In genomic region chr9:91897201-91897600, GRCh38 we compare ENCODE assay signal across 17 cellular contexts. TPM values are rescaled to one million over a fixed set of nuclear protein-coding genes. Genes with fewer than 3 reads are reported as not detected.
DNase-seq lines count a peak whose midpoint lies in the region; ATAC-seq and TF ChIP-seq lines count a peak whose summit lies in the region.
"Had no signal": no experiment of that assay in that cellular context is flagged by ENCODE, and none has a peak within 500 bp of the region (broad histone marks: within the 10 kb centered on the region; RNA-seq: fewer than 3 reads in every experiment).

No MANE protein-coding gene starts in this region.

- ATAC-seq in SK-N-SH treated with all-trans-retinoic acid at 6 μM for 48 hours (no peak), GM18861 (IDR thresholded peaks at IDR 0.05; ENCODE audit: unreplicated experiment) (no peak)
- ATAC-seq: natural killer cell had no signal

- H3K4me2 ChIP-seq in SK-N-SH = peak overlapping the region; percentile 45

- POLR2A ChIA-PET in SK-N-SH (lab: Yijun Ruan, JAX) = interaction anchor here (0.8 kb wide), 1 partner anchor 53 kb away, joined by 3 read pairs; the partner anchor contains the start of gene ROR2

- H3K9me3 ChIP-seq in SK-N-SH (no peaks in the 10 kb centered on the region), muscle layer of colon (ENCODE audit: low read length) (no peaks in the 10 kb centered on the region)
- H3K9me3 ChIP-seq: tibial artery had no signal

- no peaks in the 10 kb centered on the region for H3K36me3 Mint-ChIP-seq in dendritic cell treated with granulocyte-macrophage colony-stimulating factor and Interleukin-4, amounts not matched to agents 40 ng/mL and 50 ng/mL, for 4 days (ENCODE audit: low read depth)
- H3K36me3 Mint-ChIP-seq in type B pancreatic cell = no peaks in the 10 kb centered on the region
- H3K36me3 Mint-ChIP-seq: natural killer cell had no signal

- intact Hi-C loops in dendritic cell treated with granulocyte-macrophage colony-stimulating factor and Interleukin-4, amounts not matched to agents 40 ng/mL and 50 ng/mL, for 4 days (cut with micrococcal nuclease) = no loop called here

- WGBS in SK-N-SH (ENCODE audit: low lambda C conversion rate) = 14% methylated on average over 1 of the region's 1 CpG

- H3K9me3 Mint-ChIP-seq in dendritic cell treated with granulocyte-macrophage colony-stimulating factor and Interleukin-4, amounts not matched to agents 40 ng/mL and 50 ng/mL, for 4 days = no peaks in the 10 kb centered on the region
- no peaks in the 10 kb centered on the region for H3K9me3 Mint-ChIP-seq in type B pancreatic cell
- H3K9me3 Mint-ChIP-seq: natural killer cell had no signal

- H3K27ac Mint-ChIP-seq in dendritic cell treated with granulocyte-macrophage colony-stimulating factor and Interleukin-4, amounts not matched to agents 40 ng/mL and 50 ng/mL, for 4 days = peak overlapping the region; percentile 83
- H3K27ac Mint-ChIP-seq in type B pancreatic cell = peak overlapping the region; percentile 37
- H3K27ac Mint-ChIP-seq: B cell, natural killer cell had no signal

- TF ChIP-seq RAD21 in SK-N-SH (IDR thresholded peaks at IDR 0.05; ENCODE audit: low read length) = no peak

- CTCF ChIA-PET in SK-N-SH (lab: Yijun Ruan, JAX) = interaction anchor here (0.8 to 6.6 kb wide), 3 partner anchors 48 to 139 kb away, joined by 3 to 54 read pairs (median 4); partner anchors contain the start of gene ROR2

- H3K27me3 ChIP-seq in SK-N-SH (ENCODE audit: insufficient read depth) (no peaks in the 10 kb centered on the region), muscle layer of colon (ENCODE audit: control insufficient read depth in 1 of 2, insufficient read depth in 2 of 2, low read length in 2 of 2) (no peaks in the 10 kb centered on the region)

- no peak overlapping the region for H2AFZ ChIP-seq in SK-N-SH (ENCODE audit: low read depth)

- H3K36me3 ChIP-seq in SK-N-SH (replicated peaks in 1 of 2; ENCODE audit: control insufficient read depth in 1 of 2, insufficient read depth in 2 of 2, low read length in 1 of 2) = no peaks in the 10 kb centered on the region
- H3K36me3 ChIP-seq in muscle layer of colon (ENCODE audit: insufficient read depth, low read length) = no peaks in the 10 kb centered on the region
- H3K36me3 ChIP-seq: tibial artery had no signal

- no peaks in the 10 kb centered on the region for H3K9me2 ChIP-seq in SK-N-SH

- H3K27ac ChIP-seq in SK-N-SH (ENCODE audit: low read depth in 2 of 2, low read length in 1 of 2) = peak overlapping the region in 1 of 2 experiments; percentile 97; a peak in 2 of 4 replicates
- peak overlapping the region; percentile 89 for H3K27ac ChIP-seq in muscle layer of colon (ENCODE audit: low read depth, low read length)
- H3K27ac ChIP-seq: 22Rv1 had no signal

- H3K4me1 Mint-ChIP-seq in dendritic cell treated with granulocyte-macrophage colony-stimulating factor and Interleukin-4, amounts not matched to agents 40 ng/mL and 50 ng/mL, for 4 days (ENCODE audit: low read depth) = peaks cover 51% of the 10 kb centered on the region
- peaks cover 67% of the 10 kb centered on the region for H3K4me1 Mint-ChIP-seq in type B pancreatic cell (ENCODE audit: unreplicated experiment)
- H3K4me1 Mint-ChIP-seq: natural killer cell had no signal

- H3F3A ChIP-seq in SK-N-SH (replicated peaks; ENCODE audit: insufficient read depth) = no peaks in the 10 kb centered on the region

- DNase-seq in SK-N-SH (no peak), type B pancreatic cell (ENCODE audit: extremely low spot score, unreplicated experiment) (no peak), GOT3 (lab: John Stamatoyannopoulos, UW) (no peak), medulla oblongata (ENCODE audit: extremely low spot score) (no peak)
- DNase-seq: activated gamma-delta T cell treated with Interleukin-2 at 50 U/mL for 16 hours; effector CD8-positive, alpha-beta T cell; Kasumi-1; natural killer cell; NCI-H1105 treated with DMSO at 0.1 percent for 48 hours; tibial artery had no signal

- H3K4me3 ChIP-seq in SK-N-SH (ENCODE audit: low read depth in 2 of 2, low read length in 1 of 2) = no peak overlapping the region
- H3K4me3 ChIP-seq in muscle layer of colon (ENCODE audit: low read depth in 1 of 2, low read length in 2 of 2) = peak overlapping the region in 1 of 2 donors; percentile 21
- H3K4me3 ChIP-seq: lung, tibial artery had no signal

- no peak for TF ChIP-seq EP300 in SK-N-SH (IDR thresholded peaks at IDR 0.05; ENCODE audit: borderline replicate concordance in 1 of 2, low read depth in 1 of 2, low read length in 1 of 2)

- no peaks in the 10 kb centered on the region for H4K20me1 ChIP-seq in SK-N-SH (ENCODE audit: insufficient read depth)

- TF ChIP-seq CTCF in SK-N-SH (IDR thresholded peaks at IDR 0.05) (no peak), type B pancreatic cell (conservative IDR thresholded peaks at IDR 0.05) (no peak)

- no peak overlapping the region for H3K4me3 Mint-ChIP-seq in dendritic cell treated with granulocyte-macrophage colony-stimulating factor and Interleukin-4, amounts not matched to agents 40 ng/mL and 50 ng/mL, for 4 days
- H3K4me3 Mint-ChIP-seq in type B pancreatic cell = peak overlapping the region; percentile 46
- H3K4me3 Mint-ChIP-seq: B cell, natural killer cell had no signal

- H3K27me3 Mint-ChIP-seq in dendritic cell treated with granulocyte-macrophage colony-stimulating factor and Interleukin-4, amounts not matched to agents 40 ng/mL and 50 ng/mL, for 4 days = peaks cover 13% of the 10 kb centered on the region
- H3K27me3 Mint-ChIP-seq in type B pancreatic cell = peaks cover 7% of the 10 kb centered on the region

- H3K79me2 ChIP-seq in SK-N-SH (ENCODE audit: insufficient read depth) = no peaks in the 10 kb centered on the region

- H3K9ac ChIP-seq in SK-N-SH = no peak overlapping the region
- H3K9ac ChIP-seq in muscle layer of colon (ENCODE audit: low read length) = peak overlapping the region; percentile 5

- H3K4me1 ChIP-seq in SK-N-SH (ENCODE audit: control insufficient read depth in 1 of 2, insufficient read depth in 2 of 2, low read depth in 1 of 2, low read length in 1 of 2) (peaks cover 18 to 58% of the 10 kb centered on the region in 2 experiments; a peak in 3 of 4 replicates), muscle layer of colon (ENCODE audit: insufficient read depth, low read length) (peaks cover 85% of the 10 kb centered on the region)

TF ChIP-seq in SK-N-SH, 30 proteins besides CTCF, POLR2A, EP300 and RAD21:
- TF ChIP-seq SIN3A (IDR thresholded peaks at IDR 0.05; ENCODE audit: borderline replicate concordance, low read depth, low read length) (no peak), TAF1 (IDR thresholded peaks at IDR 0.05; ENCODE audit: borderline replicate concordance, low read depth, low read length) (no peak), PBX3 (IDR thresholded peaks at IDR 0.05) (no peak)

TF ChIP-seq in SK-N-SH treated with all-trans-retinoic acid at 6 μM for 48 hours, 23 proteins besides CTCF, POLR2A, EP300 and RAD21 (continues in another document):
- TF ChIP-seq ZNF8 (CRISPR knock-in tag; IDR thresholded peaks at IDR 0.05) (no peak), TSHZ2 (CRISPR knock-in tag; IDR thresholded peaks at IDR 0.05) (no peak), ISL1 (CRISPR knock-in tag; IDR thresholded peaks at IDR 0.05) (no peak), TOX (CRISPR knock-in tag; IDR thresholded peaks at IDR 0.05; ENCODE audit: borderline replicate concordance) (no peak), CREB5 (CRISPR knock-in tag; IDR thresholded peaks at IDR 0.05; ENCODE audit: low read depth) (no peak), ZFP3 (CRISPR knock-in tag; IDR thresholded peaks at IDR 0.05) (no peak)

RNA-seq across cellular contexts. Expression of gene ROR2, which starts 52.8 kb away (rescaled TPM):
- polyA plus RNA-seq in SK-N-SH (2012; rRNA removed) = 0.34 and 0.43 TPM in 2 replicates
- polyA plus RNA-seq in SK-N-SH (2012; cell fraction: cytosol; rRNA removed) = 0.30 and 0.52 TPM in 2 replicates
- polyA plus RNA-seq in SK-N-SH (2012; cell fraction: nucleus; rRNA removed) = 0.43 and 1.3 TPM in 2 replicates
- total RNA-seq in type B pancreatic cell (ENCODE audit: low replicate concordance) = 7.4 and 48.9 TPM in 2 replicates
